Comparison of ENCODE assay signal across 31 cellular contexts in genomic region chr1:59457786-59458185, GRCh38.
"Had no signal": no experiment of that assay in that cellular context is flagged by ENCODE, and none has a peak within 500 bp of the region (broad histone marks: within the 10 kb centered on the region; RNA-seq: fewer than 3 reads in every experiment).

No MANE protein-coding gene starts in this region.

- H3K4me1 ChIP-seq: neural progenitor cell, parathyroid adenoma, spleen, suprapubic skin, testis, tibial artery, transverse colon, upper lobe of right lung, uterus had no signal

- H3K9me3 ChIP-seq: ovary, psoas muscle, suprapubic skin, testis, transverse colon, upper lobe of right lung, uterus had no signal

- H3K27me3 Mint-ChIP-seq: progenitor cell of endocrine pancreas; stimulated activated memory B cell treated with anti-CD40 and anti-IgM and Interleukin-4, amounts not matched to agents 10 μg/mL and 1 μg/mL and 100 μg/mL, for 72 hours; stimulated activated naive CD8-positive, alpha-beta T cell treated with anti-CD3 and anti-CD28 coated beads, Interleukin-15, amount 100 ng/mL, for 72 hours; type B pancreatic cell had no signal

- H3K4me3 Mint-ChIP-seq: natural killer cell; nephron; neural progenitor cell; stimulated activated memory B cell treated with anti-CD40 and anti-IgM and Interleukin-4, amounts not matched to agents 10 μg/mL and 1 μg/mL and 100 μg/mL, for 72 hours; stimulated activated naive CD8-positive, alpha-beta T cell treated with anti-CD3 and anti-CD28 coated beads, Interleukin-15, amount 100 ng/mL, for 72 hours; type B pancreatic cell had no signal

- H3K36me3 Mint-ChIP-seq: natural killer cell, neural progenitor cell had no signal

- DNase-seq: natural killer cell; occipital lobe; ovary; posterior cingulate gyrus; psoas muscle; right cardiac atrium; spleen; stimulated activated CD4-positive, alpha-beta T cell treated with anti-CD3 and anti-CD28 coated beads, Interleukin-12 subunit alpha, Interleukin-12 subunit beta, amount 100 ng/mL, for 4 hours; stimulated activated CD4-positive, alpha-beta T cell treated with anti-CD3 and anti-CD28 coated beads, Interleukin-1b, Interleukin-23, amount 100 ng/mL, for 48 hours; stimulated activated CD4-positive, alpha-beta T cell treated with anti-CD3 and anti-CD28 coated beads, Interleukin-4, amount 100 ng/mL, for 1 hour; stimulated activated CD4-positive, alpha-beta T cell treated with anti-CD3 and anti-CD28 coated beads, Interleukin-4, amount 100 ng/mL, for 4 hours; stimulated activated CD8-positive, alpha-beta memory T cell treated with anti-CD3 and anti-CD28 coated beads, Interleukin-4, amount 100 ng/mL, for 48 hours; stimulated activated naive CD4-positive, alpha-beta T cell; stimulated activated naive CD8-positive, alpha-beta T cell treated with anti-CD3 and anti-CD28 coated beads, Interleukin-15, amount 100 ng/mL, for 72 hours; stimulated activated naive CD8-positive, alpha-beta T cell treated with anti-CD3 and anti-CD28 coated beads, Interleukin-15, Interleukin-2, amounts not matched to agents 100 U/mL and 50 U/mL, for 24 hours; substantia nigra; testis; tibial artery; transverse colon; upper lobe of right lung; uterus had no signal

- H3K27ac Mint-ChIP-seq: natural killer cell; nephron; neural progenitor cell; progenitor cell of endocrine pancreas; stimulated activated memory B cell treated with anti-CD40 and anti-IgM and Interleukin-4, amounts not matched to agents 10 μg/mL and 1 μg/mL and 100 μg/mL, for 72 hours; stimulated activated naive CD8-positive, alpha-beta T cell treated with anti-CD3 and anti-CD28 coated beads, Interleukin-15, amount 100 ng/mL, for 72 hours; type B pancreatic cell had no signal

- H3K4me1 Mint-ChIP-seq: natural killer cell, nephron, neural progenitor cell had no signal

- ATAC-seq: natural killer cell; psoas muscle; right cardiac atrium; sciatic nerve; stimulated activated memory B cell treated with anti-CD40 and anti-IgM and Interleukin-4, amounts not matched to agents 10 μg/mL and 1 μg/mL and 100 μg/mL, for 72 hours; stimulated activated naive CD8-positive, alpha-beta T cell treated with anti-CD3 and anti-CD28 coated beads, Interleukin-15, amount 100 ng/mL, for 72 hours; stimulated activated naive CD8-positive, alpha-beta T cell treated with anti-CD3 and anti-CD28 coated beads, Interleukin-15, Interleukin-2, amounts not matched to agents 100 U/mL and 50 U/mL, for 24 hours; upper lobe of right lung had no signal

- H3K27ac ChIP-seq: neural progenitor cell, ovary, parathyroid adenoma, psoas muscle, skin epidermis, spleen, suprapubic skin, testis, tibial artery, transverse colon, upper lobe of right lung, uterus had no signal

- H3K27me3 ChIP-seq: neural progenitor cell, ovary, spleen, suprapubic skin, testis, tibial artery, transverse colon, upper lobe of right lung, uterus had no signal

- H3K36me3 ChIP-seq: neural progenitor cell, ovary, suprapubic skin, tibial artery, transverse colon, upper lobe of right lung, uterus had no signal

- H3K4me3 ChIP-seq: neural progenitor cell, ovary, psoas muscle, skin epidermis, smooth muscle cell, spleen, suprapubic skin, testis, tibial artery, transverse colon, upper lobe of right lung, uterus had no signal
